Comparison of ENCODE assay signal across 12 cellular contexts in the genomic region with DNA sequence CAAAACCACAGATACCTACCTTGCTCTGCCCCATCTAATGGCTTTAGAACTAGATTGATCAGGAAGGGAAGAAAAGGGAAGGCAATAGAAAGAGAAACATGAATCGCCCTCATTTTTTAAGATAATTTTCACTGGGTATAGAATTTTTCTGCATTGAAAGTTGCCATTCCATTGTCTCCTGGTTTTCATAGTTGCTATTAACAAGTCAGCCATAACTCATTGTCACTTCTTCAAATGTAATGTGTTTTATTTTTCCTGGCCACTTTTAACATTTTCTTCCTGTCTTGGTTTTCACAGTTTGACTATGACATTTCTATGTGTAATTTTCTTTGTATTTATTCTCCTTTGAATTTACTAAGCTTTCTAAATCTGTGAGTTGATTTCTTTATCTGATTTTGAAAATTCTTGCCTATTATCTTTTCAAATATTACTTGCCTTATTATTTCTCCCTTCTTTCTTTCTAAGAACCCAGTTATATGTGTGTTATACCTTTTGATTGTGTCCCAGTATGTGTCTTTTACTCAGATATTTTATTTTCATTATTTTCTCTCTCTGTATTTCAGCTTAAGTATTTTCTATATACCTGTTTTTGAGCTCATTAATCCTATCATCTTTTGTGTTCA.
"Had no signal": no experiment of that assay in that cellular context is flagged by ENCODE, and none has a peak within 500 bp of the region (broad histone marks: within the 10 kb centered on the region; RNA-seq: fewer than 3 reads in every experiment).

No MANE protein-coding gene starts in this region.

- H3K27ac ChIP-seq: coronary artery, heart left ventricle, psoas muscle had no signal

- DNase-seq: activated CD4-positive, alpha-beta memory T cell treated with anti-CD3 and anti-CD28 coated beads, Interleukin-2, amount 10 ng/mL, durations not matched to agents 7 days and 5 days; activated CD4-positive, alpha-beta T cell treated with anti-CD3 and anti-CD28 coated beads for 36 hours; activated naive CD4-positive, alpha-beta T cell; activated naive CD8-positive, alpha-beta T cell treated with anti-CD3 and anti-CD28 coated beads, Interleukin-2, amount 50 U/mL, for 24 hours; effector CD8-positive, alpha-beta T cell; heart left ventricle; psoas muscle; stimulated activated CD4-positive, alpha-beta T cell treated with anti-CD3 and anti-CD28 coated beads, Interleukin-12 subunit alpha, Interleukin-12 subunit beta, amount 100 ng/mL, for 4 hours; stimulated activated naive CD4-positive, alpha-beta T cell; substantia nigra; trophoblast cell had no signal

- H3K4me3 ChIP-seq: coronary artery, heart left ventricle, psoas muscle had no signal

- H3K36me3 ChIP-seq: heart left ventricle had no signal

- H3K4me1 ChIP-seq: psoas muscle had no signal
